In genomic region chr17:79810138-79811027, GRCh38 we compare ENCODE assay signal across 8 cellular contexts. TPM values are rescaled to one million over a fixed set of nuclear protein-coding genes. Genes with fewer than 3 reads are reported as not detected.
DNase-seq lines count a peak whose midpoint lies in the region; TF ChIP-seq lines count a peak whose summit lies in the region.

No MANE protein-coding gene starts in this region.

- DNase-seq in EH (ENCODE audit: low read depth) (peak; percentile 74), HEK293T (ENCODE audit: extremely low spot score) (peak; percentile 91), NB4 (ENCODE audit: low read depth) (peak; percentile 84), SIG-M5 treated with dmso at 0.1 percent for 504 hours (lab: John Stamatoyannopoulos, UW; ENCODE audit: unreplicated experiment) (peak; percentile 88), activated gamma-delta T cell treated with Interleukin-2 at 50 U/mL for 16 hours (peak; percentile 63), head of caudate nucleus (peak; percentile 48 to 90 (median 80)), prostate gland (ENCODE audit: low spot score) (peak; percentile 84), SKM-1 (lab: John Stamatoyannopoulos, UW; ENCODE audit: unreplicated experiment) (no peak)

- TF ChIP-seq CTCF in NB4 (IDR thresholded peaks at IDR 0.05; ENCODE audit: low read depth, low read length) (no peak), prostate gland (IDR thresholded peaks at IDR 0.05) (no peak)

- H3K36me3 ChIP-seq in prostate gland = no peaks in the 10 kb centered on the region

- TF ChIP-seq POLR2A in NB4 (IDR thresholded peaks at IDR 0.05; ENCODE audit: extremely low read depth, insufficient read length) (no peak), prostate gland (IDR thresholded peaks at IDR 0.05) (no peak)

- CTCF ChIA-PET in HEK293T (lab: Yijun Ruan, JAX) = interaction anchor here (0.6 to 2.0 kb wide), 12 partner anchors 9 to 160 kb away, joined by 3 to 11 read pairs (median 3); partner anchors contain the start of gene CBX8

- POLR2A ChIA-PET in HEK293T (lab: Yijun Ruan, JAX) = interaction anchor here (1.0 to 5.4 kb wide), 6 partner anchors 12 to 183 kb away, joined by 3 to 58 read pairs (median 25); partner anchors contain the start of genes CBX4 and CBX8

- intact Hi-C loops in head of caudate nucleus (cut with DNase I) (loop anchor here (2.0 kb wide), 1 partner anchor 28 kb away; the partner anchor contains the start of gene CBX4), prostate gland (cut with DNase I) (no loop called here)

- H3K4me3 ChIP-seq in NB4 (ENCODE audit: low read depth, low read length) = no peak overlapping the region
- no peak overlapping the region for H3K4me3 ChIP-seq in prostate gland

- H3K27me3 ChIP-seq in prostate gland (replicated peaks; ENCODE audit: insufficient read depth) = peaks cover 25% of the 10 kb centered on the region

- peaks cover 33% of the 10 kb centered on the region for H3K4me1 ChIP-seq in prostate gland (replicated peaks)

- H3K27ac ChIP-seq in prostate gland = no peak overlapping the region

- 1% methylated on average over 75 of the region's 76 CpGs for WGBS in prostate gland

- no peaks in the 10 kb centered on the region for H3K9me3 ChIP-seq in prostate gland

TF ChIP-seq in HEK293T, 16 proteins besides CTCF, POLR2A, EP300 and RAD21:
- TF ChIP-seq ARNT (IDR thresholded peaks at IDR 0.05) (no peak), NFRKB (IDR thresholded peaks at IDR 0.05) (no peak), BHLHE40 (IDR thresholded peaks at IDR 0.05; ENCODE audit: borderline replicate concordance) (no peak), SP1 (IDR thresholded peaks at IDR 0.05) (no peak), FOXA1 (IDR thresholded peaks at IDR 0.05) (no peak), ZNF384 (IDR thresholded peaks at IDR 0.05) (no peak), L3MBTL2 (conservative IDR thresholded peaks at IDR 0.05) (peak; percentile 67), FOXK2 (IDR thresholded peaks at IDR 0.05) (no peak), TARDBP (IDR thresholded peaks at IDR 0.05) (peak; percentile 75), CTBP1 (IDR thresholded peaks at IDR 0.05; ENCODE audit: borderline replicate concordance) (0 out of 2 replicates have a peak, but pooled peaks have one; percentile 11)

RNA-seq across cellular contexts. Expression of gene CBX8, which starts 13.5 kb away (rescaled TPM):
- total RNA-seq in prostate gland = 1 to 10 TPM; 4.7 to 4.8 TPM

RNA-seq across cellular contexts. Expression of gene CBX4, which starts 28.9 kb away (rescaled TPM):
- total RNA-seq in prostate gland = 10 to 100 TPM; 28.0 to 28.5 TPM

RNA-seq across cellular contexts. Expression of gene CBX2, which starts 32.4 kb away (rescaled TPM):
- total RNA-seq in prostate gland = 10 to 100 TPM in 1 of 2 donors, 1 to 10 TPM in 1; 2.0 to 17.0 TPM
